ENCODE assay signal across 12 cellular contexts in the genomic region with DNA sequence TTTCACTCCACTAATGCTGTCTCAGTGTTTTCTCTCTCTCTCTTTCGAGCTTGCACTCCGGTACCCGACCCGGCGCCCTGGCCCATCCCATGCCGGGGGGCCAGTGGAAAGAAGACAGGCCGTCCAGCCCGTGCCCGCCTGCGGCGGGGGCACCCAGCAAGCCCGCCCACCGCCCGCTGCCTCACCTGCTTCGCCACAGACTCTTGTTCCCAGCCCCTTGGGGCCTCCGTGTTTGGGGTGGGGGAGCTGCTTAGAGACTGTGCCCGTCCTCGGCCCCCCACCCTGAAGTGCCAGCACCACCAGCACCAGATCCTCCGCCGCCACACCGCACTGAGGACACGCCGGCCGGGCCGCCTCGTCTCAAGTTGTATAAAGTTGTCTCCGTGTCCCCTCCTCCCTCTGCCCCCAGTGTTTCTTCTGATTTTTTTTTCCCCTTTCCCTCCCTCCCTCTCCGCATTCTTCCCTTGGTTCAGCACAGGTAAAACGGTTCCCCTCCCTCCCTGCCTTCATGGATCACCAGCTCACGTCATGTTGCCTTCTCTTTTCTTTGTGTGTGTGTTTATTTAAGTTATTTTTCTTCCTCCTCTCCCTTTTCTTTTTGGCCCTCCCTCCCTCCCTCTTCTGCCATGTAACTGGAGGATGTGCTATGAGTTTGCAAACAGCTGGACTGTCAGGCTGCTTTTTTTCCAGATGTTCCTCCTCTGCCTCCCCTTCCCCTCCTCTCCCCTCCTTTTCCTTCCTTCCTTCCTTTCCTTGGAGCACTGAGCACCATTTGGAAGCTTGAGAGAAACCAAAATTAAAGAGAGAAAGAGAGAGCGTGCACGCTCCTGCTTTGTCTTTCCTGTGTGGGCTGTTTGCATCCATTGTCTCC. TPM values are rescaled to one million over a fixed set of nuclear protein-coding genes. Genes with fewer than 3 reads are reported as not detected.
DNase-seq lines count a peak whose midpoint lies in the region; ATAC-seq, FAIRE-seq and TF ChIP-seq lines count a peak whose summit lies in the region.
"Had no signal": no experiment of that assay in that cellular context is flagged by ENCODE, and none has a peak within 500 bp of the region (broad histone marks: within the 10 kb centered on the region; RNA-seq: fewer than 3 reads in every experiment).

No MANE protein-coding gene starts in this region.

- no peak for ATAC-seq in activated CD8-positive, alpha-beta T cell treated with anti-CD3 and anti-CD28 coated beads, Interleukin-2, amount 10 ng/mL, durations not matched to agents 7 days and 5 days
- no peak for ATAC-seq in HG03280 (IDR thresholded peaks at IDR 0.05; ENCODE audit: unreplicated experiment)
- no peak for ATAC-seq in GM19328 (IDR thresholded peaks at IDR 0.05; ENCODE audit: unreplicated experiment)
- ATAC-seq: mucosa of descending colon had no signal

- peak overlapping the region; percentile 86 for H3K27ac Mint-ChIP-seq in activated naive CD4-positive, alpha-beta T cell treated with anti-CD3 and anti-CD28 coated beads, Interleukin-2, amount 10 ng/mL, durations not matched to agents 7 days and 5 days
- H3K27ac Mint-ChIP-seq in activated CD8-positive, alpha-beta T cell treated with anti-CD3 and anti-CD28 coated beads, Interleukin-2, amount 10 ng/mL, durations not matched to agents 7 days and 5 days, result peak overlapping the region; percentile 81

- FAIRE-seq in keratinocyte (lab: Jason Lieb, UNC), result no peak

- no peaks in the 10 kb centered on the region for H3K27me3 ChIP-seq in keratinocyte (ENCODE audit: control insufficient read depth, extremely low read depth, insufficient read depth, low read length)
- no peaks in the 10 kb centered on the region for H3K27me3 ChIP-seq in suprapubic skin

- POLR2A ChIA-PET in activated CD8-positive, alpha-beta T cell treated with anti-CD3 and anti-CD28 coated beads, Interleukin-2, amount 10 ng/mL, durations not matched to agents 7 days and 5 days (lab: Charles Lee), result interaction anchor here (0.9 to 1.0 kb wide), 3 partner anchors 8 to 16 kb away, joined by 3 to 4 read pairs (median 3); no protein-coding TSS in a partner anchor

- H3K27me3 Mint-ChIP-seq in activated naive CD4-positive, alpha-beta T cell treated with anti-CD3 and anti-CD28 coated beads, Interleukin-2, amount 10 ng/mL, durations not matched to agents 7 days and 5 days, result peaks cover 23% of the 10 kb centered on the region
- H3K27me3 Mint-ChIP-seq in activated CD8-positive, alpha-beta T cell treated with anti-CD3 and anti-CD28 coated beads, Interleukin-2, amount 10 ng/mL, durations not matched to agents 7 days and 5 days (ENCODE audit: low read depth), result peaks cover 8% of the 10 kb centered on the region

- peaks cover 10% of the 10 kb centered on the region for H4K20me1 ChIP-seq in keratinocyte (ENCODE audit: control insufficient read depth, extremely low read depth, insufficient read depth, low read length)

- CTCF ChIA-PET in activated naive CD4-positive, alpha-beta T cell treated with anti-CD3 and anti-CD28 coated beads, Interleukin-2, amount 10 ng/mL, durations not matched to agents 7 days and 5 days (lab: Charles Lee), result no interaction called here
- CTCF ChIA-PET in activated CD8-positive, alpha-beta T cell treated with anti-CD3 and anti-CD28 coated beads, Interleukin-2, amount 10 ng/mL, durations not matched to agents 7 days and 5 days (lab: Charles Lee), result no interaction called here

- no peak overlapping the region for H3K9ac ChIP-seq in keratinocyte (ENCODE audit: control insufficient read depth, extremely low read depth, insufficient read depth, low read length)

- H3K4me1 Mint-ChIP-seq in activated naive CD4-positive, alpha-beta T cell treated with anti-CD3 and anti-CD28 coated beads, Interleukin-2, amount 10 ng/mL, durations not matched to agents 7 days and 5 days, result peaks cover 37% of the 10 kb centered on the region
- peaks cover 42% of the 10 kb centered on the region for H3K4me1 Mint-ChIP-seq in activated CD8-positive, alpha-beta T cell treated with anti-CD3 and anti-CD28 coated beads, Interleukin-2, amount 10 ng/mL, durations not matched to agents 7 days and 5 days (ENCODE audit: low read depth)

- no peaks in the 10 kb centered on the region for H3K9me3 ChIP-seq in keratinocyte (ENCODE audit: control insufficient read depth, low read depth, low read length)
- H3K9me3 ChIP-seq in suprapubic skin, result no peaks in the 10 kb centered on the region
- H3K9me3 ChIP-seq: mucosa of descending colon had no signal

- TF ChIP-seq CTCF in keratinocyte (optimal IDR thresholded peaks at IDR 0.05 in 1 of 3, IDR thresholded peaks at IDR 0.05 in 1 of 3, conservative IDR thresholded peaks at IDR 0.05 in 1 of 3; ENCODE audit: extremely low read depth in 1 of 3, insufficient read depth in 2 of 3, low read length in 3 of 3), result no peak
- TF ChIP-seq CTCF in suprapubic skin (IDR thresholded peaks at IDR 0.05), result no peak

- no peak for TF ChIP-seq POLR2A in suprapubic skin (IDR thresholded peaks at IDR 0.05)

- H3K4me2 ChIP-seq in keratinocyte (ENCODE audit: control insufficient read depth, extremely low read depth, insufficient read depth, low read depth, low read length), result peak overlapping the region; percentile 77

- peaks cover 50% of the 10 kb centered on the region for H3K79me2 ChIP-seq in keratinocyte (ENCODE audit: control insufficient read depth, insufficient read depth, low read length)

- WGBS in suprapubic skin, result 75% methylated on average over 32 of the region's 32 CpGs

- no peaks in the 10 kb centered on the region for H3K9me1 ChIP-seq in keratinocyte (ENCODE audit: control insufficient read depth, extremely low read depth, insufficient read depth, low read length)

- dilution Hi-C loops in keratinocyte (cut with MboI; ENCODE audit: extremely low pct_ligation_motif_present, low sequenced_read_pairs), result no loop called here

- H3K4me1 ChIP-seq in keratinocyte (ENCODE audit: control insufficient read depth, extremely low read depth, insufficient read depth, low read length) (peaks cover 7% of the 10 kb centered on the region), suprapubic skin (peaks cover 45% of the 10 kb centered on the region)

- DNase-seq in activated naive CD4-positive, alpha-beta T cell treated with anti-CD3 and anti-CD28 coated beads, Interleukin-2, amount 10 ng/mL, durations not matched to agents 7 days and 5 days, result no peak
- DNase-seq in activated naive CD4-positive, alpha-beta T cell treated with Interleukin-2 at 50 U/mL for 16 hours, result no peak
- DNase-seq in activated CD8-positive, alpha-beta T cell treated with anti-CD3 and anti-CD28 coated beads, Interleukin-2, amount 10 ng/mL, durations not matched to agents 7 days and 5 days, result no peak
- DNase-seq in keratinocyte (ENCODE audit: low read depth, low spot score) (no peak), suprapubic skin (ENCODE audit: low spot score in 2 of 2) (peak; percentile 69 to 75), NCI-H1417 treated with DMSO at 0.1 percent for 48 hours (lab: John Stamatoyannopoulos, UW) (no peak)
- DNase-seq: effector CD4-positive, alpha-beta T cell; NCI-H2029; WERI-Rb-1 had no signal

- no peak overlapping the region for H2AFZ ChIP-seq in keratinocyte (ENCODE audit: control insufficient read depth, low read length)

- no peak for TF ChIP-seq EP300 in suprapubic skin (IDR thresholded peaks at IDR 0.05)

- H3K9me3 Mint-ChIP-seq in activated naive CD4-positive, alpha-beta T cell treated with anti-CD3 and anti-CD28 coated beads, Interleukin-2, amount 10 ng/mL, durations not matched to agents 7 days and 5 days, result no peaks in the 10 kb centered on the region
- H3K9me3 Mint-ChIP-seq in activated CD8-positive, alpha-beta T cell treated with anti-CD3 and anti-CD28 coated beads, Interleukin-2, amount 10 ng/mL, durations not matched to agents 7 days and 5 days (ENCODE audit: insufficient read depth), result no peaks in the 10 kb centered on the region

- H3K4me3 ChIP-seq in keratinocyte (ENCODE audit: control insufficient read depth in 2 of 3, extremely low read depth in 1 of 3, insufficient read depth in 2 of 3, low read depth in 1 of 3, low read length in 3 of 3) (no peak overlapping the region), suprapubic skin (peak overlapping the region; percentile 77)
- H3K4me3 ChIP-seq: mucosa of descending colon had no signal

- H3K36me3 ChIP-seq in keratinocyte (ENCODE audit: control insufficient read depth in 2 of 2, extremely low read depth in 1 of 2, insufficient read depth in 2 of 2, low read length in 2 of 2) (peaks cover 27 to 41% of the 10 kb centered on the region in 2 experiments), suprapubic skin (peaks cover 58% of the 10 kb centered on the region)

- H3K36me3 Mint-ChIP-seq in activated naive CD4-positive, alpha-beta T cell treated with anti-CD3 and anti-CD28 coated beads, Interleukin-2, amount 10 ng/mL, durations not matched to agents 7 days and 5 days, result peaks cover 30% of the 10 kb centered on the region
- peaks cover 48% of the 10 kb centered on the region for H3K36me3 Mint-ChIP-seq in activated CD8-positive, alpha-beta T cell treated with anti-CD3 and anti-CD28 coated beads, Interleukin-2, amount 10 ng/mL, durations not matched to agents 7 days and 5 days (ENCODE audit: low read depth)

- no peak overlapping the region for H3K27ac ChIP-seq in keratinocyte (ENCODE audit: control insufficient read depth, insufficient read depth, low read length)
- H3K27ac ChIP-seq in suprapubic skin, result no peak overlapping the region
- H3K27ac ChIP-seq: WERI-Rb-1 had no signal

- peak overlapping the region; percentile 66 for H3K4me3 Mint-ChIP-seq in activated naive CD4-positive, alpha-beta T cell treated with anti-CD3 and anti-CD28 coated beads, Interleukin-2, amount 10 ng/mL, durations not matched to agents 7 days and 5 days
- peak overlapping the region; percentile 85 for H3K4me3 Mint-ChIP-seq in activated CD8-positive, alpha-beta T cell treated with anti-CD3 and anti-CD28 coated beads, Interleukin-2, amount 10 ng/mL, durations not matched to agents 7 days and 5 days

RNA-seq across cellular contexts. Expression of gene LENG9, which starts 2.1 kb away (rescaled TPM):
- total RNA-seq in activated CD8-positive, alpha-beta T cell treated with anti-CD3 and anti-CD28 coated beads, Interleukin-2, amount 10 ng/mL, durations not matched to agents 7 days and 5 days, result 1 to 10 TPM; 5.3 to 5.6 TPM
- polyA plus RNA-seq in keratinocyte, result 1.3 to 2.2 TPM (median 2.1 TPM) in 3 replicates
- polyA plus RNA-seq in keratinocyte (2011; ENCODE audit: low read depth), result 0.41 TPM
- polyA plus RNA-seq in keratinocyte (2011; cell fraction: cytosol; rRNA removed), result 1.2 and 2.8 TPM in 2 replicates
- 1.9 and 3.5 TPM in 2 replicates for polyA plus RNA-seq in keratinocyte (2011; cell fraction: nucleus; rRNA removed)
- 2.4 and 5.8 TPM in 2 replicates for polyA plus RNA-seq in keratinocyte (2012; ENCODE audit: low replicate concordance)
- 1.2 to 3.3 TPM (median 2.0 TPM) in 3 replicates for polyA minus RNA-seq in keratinocyte
- 8.1 TPM for polyA minus RNA-seq in keratinocyte (2011; cell fraction: cytosol; rRNA and poly(A)+ RNA removed)
- 3.3 and 4.0 TPM in 2 replicates for polyA minus RNA-seq in keratinocyte (2011; cell fraction: nucleus; rRNA and poly(A)+ RNA removed)
- total RNA-seq in suprapubic skin, result 1 to 10 TPM; 3.1 to 7.9 (median 4.1) TPM

RNA-seq across cellular contexts. Expression of gene CDC42EP5, which starts 11.7 kb away (rescaled TPM):
- not detected for total RNA-seq in activated CD8-positive, alpha-beta T cell treated with anti-CD3 and anti-CD28 coated beads, Interleukin-2, amount 10 ng/mL, durations not matched to agents 7 days and 5 days
- polyA plus RNA-seq in keratinocyte, result 8.6 to 16.4 TPM (median 9.4 TPM) in 3 replicates
- polyA plus RNA-seq in keratinocyte (2011; ENCODE audit: low read depth), result 4.4 TPM
- 4.9 and 31.9 TPM in 2 replicates for polyA plus RNA-seq in keratinocyte (2011; cell fraction: cytosol; rRNA removed)
- polyA plus RNA-seq in keratinocyte (2011; cell fraction: nucleus; rRNA removed), result 4.2 and 13.3 TPM in 2 replicates
- polyA plus RNA-seq in keratinocyte (2012; ENCODE audit: low replicate concordance), result 19.2 and 29.7 TPM in 2 replicates
- 0.67 to 1.7 TPM (median 1.2 TPM) in 3 replicates for polyA minus RNA-seq in keratinocyte
- 34.3 TPM for polyA minus RNA-seq in keratinocyte (2011; cell fraction: cytosol; rRNA and poly(A)+ RNA removed)
- 3.3 and 3.6 TPM in 2 replicates for polyA minus RNA-seq in keratinocyte (2011; cell fraction: nucleus; rRNA and poly(A)+ RNA removed)
- total RNA-seq in suprapubic skin, result 1 to 10 TPM; 4.2 to 9.4 (median 5.5) TPM

RNA-seq across cellular contexts. Expression of gene LENG8, which starts 12.4 kb away (rescaled TPM):
- 100 to 1,000 TPM; 171 to 181 TPM for total RNA-seq in activated CD8-positive, alpha-beta T cell treated with anti-CD3 and anti-CD28 coated beads, Interleukin-2, amount 10 ng/mL, durations not matched to agents 7 days and 5 days
- 29.4 to 75.6 TPM (median 33.4 TPM) in 3 replicates for polyA plus RNA-seq in keratinocyte
- 32.7 TPM for polyA plus RNA-seq in keratinocyte (2011; ENCODE audit: low read depth)
- polyA plus RNA-seq in keratinocyte (2011; cell fraction: cytosol; rRNA removed), result 4.1 and 6.2 TPM in 2 replicates
- polyA plus RNA-seq in keratinocyte (2011; cell fraction: nucleus; rRNA removed), result 793 and 1,107 TPM in 2 replicates
- polyA plus RNA-seq in keratinocyte (2012; ENCODE audit: low replicate concordance), result 45.7 and 76.8 TPM in 2 replicates
- 61.8 to 117 TPM (median 66.2 TPM) in 3 replicates for polyA minus RNA-seq in keratinocyte
- polyA minus RNA-seq in keratinocyte (2011; cell fraction: cytosol; rRNA and poly(A)+ RNA removed), result 29.4 TPM
- polyA minus RNA-seq in keratinocyte (2011; cell fraction: nucleus; rRNA and poly(A)+ RNA removed), result 115 and 133 TPM in 2 replicates
- total RNA-seq in suprapubic skin, result 100 to 1,000 TPM in 2 of 4 donors, 10 to 100 TPM in 2; 80.4 to 410 (median 124) TPM

RNA-seq across cellular contexts. Expression of gene LAIR2, which starts 41.2 kb away (rescaled TPM):
- 1 to 10 TPM; 1.4 to 1.6 TPM for total RNA-seq in activated CD8-positive, alpha-beta T cell treated with anti-CD3 and anti-CD28 coated beads, Interleukin-2, amount 10 ng/mL, durations not matched to agents 7 days and 5 days
- polyA plus RNA-seq in keratinocyte, result not detected in 3 replicates
- not detected for polyA plus RNA-seq in keratinocyte (2011; ENCODE audit: low read depth)
- not detected in 2 replicates for polyA plus RNA-seq in keratinocyte (2011; cell fraction: cytosol; rRNA removed)
- polyA plus RNA-seq in keratinocyte (2011; cell fraction: nucleus; rRNA removed), result not detected in 2 replicates
- not detected in 2 replicates for polyA plus RNA-seq in keratinocyte (2012; ENCODE audit: low replicate concordance)
- polyA minus RNA-seq in keratinocyte, result not detected in 3 replicates
- not detected for polyA minus RNA-seq in keratinocyte (2011; cell fraction: cytosol; rRNA and poly(A)+ RNA removed)
- polyA minus RNA-seq in keratinocyte (2011; cell fraction: nucleus; rRNA and poly(A)+ RNA removed), result not detected in 2 replicates
- not detected for total RNA-seq in suprapubic skin
- total RNA-seq: mucosa of descending colon had no signal

RNA-seq across cellular contexts. Expression of gene TTYH1, which starts 46.2 kb away (rescaled TPM):
- 1 to 10 TPM in 1 of 2 experiments, under 1 TPM in 1; 0.99 to 1.3 TPM for total RNA-seq in activated CD8-positive, alpha-beta T cell treated with anti-CD3 and anti-CD28 coated beads, Interleukin-2, amount 10 ng/mL, durations not matched to agents 7 days and 5 days
- 0.05 to 0.13 TPM in 2 of 3 replicates, not detected in the other for polyA plus RNA-seq in keratinocyte
- 0.96 TPM for polyA plus RNA-seq in keratinocyte (2011; ENCODE audit: low read depth)
- 0.14 TPM in 1 of 2 replicates, not detected in the other for polyA plus RNA-seq in keratinocyte (2011; cell fraction: cytosol; rRNA removed)
- not detected in 2 replicates for polyA plus RNA-seq in keratinocyte (2011; cell fraction: nucleus; rRNA removed)
- polyA plus RNA-seq in keratinocyte (2012; ENCODE audit: low replicate concordance), result 0.07 and 0.73 TPM in 2 replicates
- polyA minus RNA-seq in keratinocyte, result not detected in 3 replicates
- polyA minus RNA-seq in keratinocyte (2011; cell fraction: cytosol; rRNA and poly(A)+ RNA removed), result not detected
- polyA minus RNA-seq in keratinocyte (2011; cell fraction: nucleus; rRNA and poly(A)+ RNA removed), result not detected in 2 replicates
- 10 to 100 TPM; 11.2 to 20.4 (median 12.5) TPM for total RNA-seq in suprapubic skin

Comparison
In these comparisons a context has a peak if more than half of its experiments do, and no peak if none do; other contexts are left out.
1. DNase-seq: peak in suprapubic skin (2 of 2); none in activated naive CD4-positive, alpha-beta T cell treated with anti-CD3 and anti-CD28 coated beads, Interleukin-2, amount 10 ng/mL, durations not matched to agents 7 days and 5 days (single experiment), activated naive CD4-positive, alpha-beta T cell treated with Interleukin-2 at 50 U/mL for 16 hours (single experiment), activated CD8-positive, alpha-beta T cell treated with anti-CD3 and anti-CD28 coated beads, Interleukin-2, amount 10 ng/mL, durations not matched to agents 7 days and 5 days (single experiment), keratinocyte (single experiment) and NCI-H1417 treated with DMSO at 0.1 percent for 48 hours (single experiment).
2. RNA of gene CDC42EP5, which starts 11.7 kb away (total RNA-seq): 4.2 to 9.4 TPM in suprapubic skin; not detected in activated CD8-positive, alpha-beta T cell treated with anti-CD3 and anti-CD28 coated beads, Interleukin-2, amount 10 ng/mL, durations not matched to agents 7 days and 5 days; every median in the first group is over 4 times any median in the second.